ENCODE assay signal across 24 cellular contexts in the genomic region with DNA sequence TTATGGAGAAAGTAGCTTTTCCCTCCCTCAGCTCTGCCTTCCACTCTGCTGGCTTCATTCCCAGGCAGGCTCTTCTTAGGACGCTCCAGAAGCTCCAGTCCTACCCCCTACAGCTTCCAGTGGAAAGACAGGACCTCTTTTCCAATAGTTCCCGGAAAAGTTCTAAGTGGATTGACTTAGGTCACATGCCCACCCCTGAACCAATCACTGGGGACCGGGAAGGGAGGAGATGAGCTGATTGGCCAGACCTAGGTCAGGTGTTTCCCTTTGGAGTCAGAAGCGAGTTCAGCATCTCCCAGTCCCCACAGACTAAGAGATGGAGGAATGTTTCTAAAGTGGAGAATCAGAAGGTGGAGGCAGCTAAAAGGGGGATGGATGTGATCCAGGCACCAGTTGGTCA.
DNase-seq lines count a peak whose midpoint lies in the region; ATAC-seq and TF ChIP-seq lines count a peak whose summit lies in the region.
"Had no signal": no experiment of that assay in that cellular context is flagged by ENCODE, and none has a peak within 500 bp of the region (broad histone marks: within the 10 kb centered on the region; RNA-seq: fewer than 3 reads in every experiment).

No MANE protein-coding gene starts in this region.

- no peak overlapping the region for H3K4me3 ChIP-seq in breast epithelium
- H3K4me3 ChIP-seq in MG63: no peak overlapping the region
- no peak overlapping the region for H3K4me3 ChIP-seq in testis
- H3K4me3 ChIP-seq: BLaER1 treated with 17β-estradiol and CSF1 and Interleukin-3, amounts not matched to agents 10 nM and 100 nM; GM23338; HAP-1 had no signal

- no peaks in the 10 kb centered on the region for H3K4me1 ChIP-seq in breast epithelium
- H3K4me1 ChIP-seq in testis: no peaks in the 10 kb centered on the region

- H3K27me3 ChIP-seq in breast epithelium (peaks cover 0 to 36% of the 10 kb centered on the region in 2 donors), MG63 (peaks cover 39% of the 10 kb centered on the region), testis (no peaks in the 10 kb centered on the region)
- H3K27me3 ChIP-seq: BLaER1 treated with 17β-estradiol and CSF1 and Interleukin-3, amounts not matched to agents 10 nM and 100 nM had no signal

- H3K27ac Mint-ChIP-seq in MCF 10A (ENCODE audit: low read depth, unreplicated experiment) (no peak overlapping the region), WTC11 (no peak overlapping the region)
- H3K27ac Mint-ChIP-seq: CD4-positive, alpha-beta T cell; GM23338 had no signal

- peaks cover 58% of the 10 kb centered on the region for H3K27me3 Mint-ChIP-seq in MCF 10A (ENCODE audit: insufficient read depth, unreplicated experiment)
- peaks cover 6% of the 10 kb centered on the region; the same call in 1 of the 2 replicates for H3K27me3 Mint-ChIP-seq in WTC11 (ENCODE audit: low read depth)

- WGBS in testis, 2 donors: 54 to 73% methylated on average over 4 of the region's 4 CpGs

- no peaks in the 10 kb centered on the region for H3K36me3 Mint-ChIP-seq in MCF 10A (ENCODE audit: insufficient read depth, unreplicated experiment)
- no peaks in the 10 kb centered on the region for H3K36me3 Mint-ChIP-seq in WTC11

- H3K4me1 Mint-ChIP-seq in MCF 10A (ENCODE audit: insufficient read depth, unreplicated experiment) (peaks cover 6% of the 10 kb centered on the region), WTC11 (peaks cover 23% of the 10 kb centered on the region)

- H3K9me3 Mint-ChIP-seq in MCF 10A (ENCODE audit: unreplicated experiment) (no peaks in the 10 kb centered on the region), WTC11 (no peaks in the 10 kb centered on the region)
- H3K9me3 Mint-ChIP-seq: CD4-positive, alpha-beta T cell; GM23338 had no signal

- TF ChIP-seq POLR2A in breast epithelium (IDR thresholded peaks at IDR 0.05): no peak
- no peak for TF ChIP-seq POLR2A in testis (IDR thresholded peaks at IDR 0.05)

- H3K36me3 ChIP-seq in breast epithelium (no peaks in the 10 kb centered on the region), MG63 (no peaks in the 10 kb centered on the region), testis (ENCODE audit: low read depth, missing control alignments) (no peaks in the 10 kb centered on the region)
- H3K36me3 ChIP-seq: BLaER1 treated with 17β-estradiol and CSF1 and Interleukin-3, amounts not matched to agents 10 nM and 100 nM; HAP-1 had no signal

- DNase-seq in MCF 10A (ENCODE audit: unreplicated experiment) (peak; percentile 9), breast epithelium (ENCODE audit: low spot score in 2 of 2) (no peak), MG63 (peak; percentile 6), WTC11 (ENCODE audit: low spot score) (no peak), testis (peak; percentile 67), kidney glomerular epithelial cell (lab: John Stamatoyannopoulos, UW) (no peak), NCI-H526 treated with DMSO at 0.1 percent for 48 hours (lab: John Stamatoyannopoulos, UW) (no peak), HuH-7 (ENCODE audit: low spot score) (no peak)
- DNase-seq: AML-193; CD4-positive, alpha-beta T cell; DMS53; NCI-H1092 treated with DMSO at 0.1 percent for 48 hours; NCI-H1436; NCI-H187; NCI-H2171 treated with DMSO at 0.1 percent for 48 hours; NCI-H345; NCI-H524 treated with DMSO at 0.1 percent for 48 hours; SIG-M5 had no signal

- H3K27ac ChIP-seq in breast epithelium (no peak overlapping the region), testis (no peak overlapping the region)
- H3K27ac ChIP-seq: BLaER1 treated with 17β-estradiol and CSF1 and Interleukin-3, amounts not matched to agents 10 nM and 100 nM; HL-60; KMS-11 had no signal

- TF ChIP-seq CTCF in MCF 10A (IDR thresholded peaks at IDR 0.05; ENCODE audit: unreplicated experiment): no peak
- TF ChIP-seq CTCF in breast epithelium (IDR thresholded peaks at IDR 0.05): no peak
- no peak for TF ChIP-seq CTCF in WTC11 (IDR thresholded peaks at IDR 0.05)
- no peak for TF ChIP-seq CTCF in testis (IDR thresholded peaks at IDR 0.05)

- POLR2A ChIA-PET in MCF 10A (lab: Yijun Ruan, JAX) (interaction anchor here (0.7 kb wide), 1 partner anchor 205 kb away, joined by 3 read pairs; no protein-coding TSS in a partner anchor), WTC11 (lab: Charles Lee) (no interaction called here)

- no peak for ATAC-seq in WTC11
- ATAC-seq: GM23338, Panc1 had no signal

- H3K9me3 ChIP-seq in breast epithelium (no peaks in the 10 kb centered on the region), MG63 (no peaks in the 10 kb centered on the region), testis (no peaks in the 10 kb centered on the region)
- H3K9me3 ChIP-seq: HAP-1 had no signal

- CTCF ChIA-PET in MCF 10A (lab: Yijun Ruan, JAX) (interaction anchor here (0.7 to 1.1 kb wide), 4 partner anchors 13 to 1344 kb away, joined by 3 read pairs; no protein-coding TSS in a partner anchor), WTC11 (lab: Charles Lee) (interaction anchor here (0.7 to 1.7 kb wide), 5 partner anchors 8 to 221 kb away, joined by 3 to 10 read pairs (median 4); no protein-coding TSS in a partner anchor)

- H3K4me3 Mint-ChIP-seq in MCF 10A (ENCODE audit: unreplicated experiment) (no peak overlapping the region), WTC11 (no peak overlapping the region)
- H3K4me3 Mint-ChIP-seq: CD4-positive, alpha-beta T cell; GM23338 had no signal

- intact Hi-C loops in MCF 10A (cut with micrococcal nuclease): no loop called here
- intact Hi-C loops in breast epithelium (cut with DNase I; ENCODE audit: low total_unique reads): no loop called here
- intact Hi-C loops in testis (cut with DNase I; ENCODE audit: low total_unique reads): no loop called here

- no TSS peak for BruUV-seq in MCF 10A (replicated peaks; lab: Mats Ljungman, UMichigan)

TF ChIP-seq in WTC11, 78 proteins besides CTCF, POLR2A, EP300 and RAD21:
- TF ChIP-seq USF1 (CRISPR knock-in tag; IDR thresholded peaks at IDR 0.05): peak; percentile 54; the same call in 1 of the 2 replicates
- no peak for TF ChIP-seq ZNF138 (CRISPR knock-in tag; conservative IDR thresholded peaks at IDR 0.05)
- TF ChIP-seq USF2 (CRISPR knock-in tag; IDR thresholded peaks at IDR 0.05): peak; percentile 80
- TF ChIP-seq ELF4 (CRISPR knock-in tag; IDR thresholded peaks at IDR 0.05; ENCODE audit: low read depth): no peak
- TF ChIP-seq NFYB (CRISPR knock-in tag; conservative IDR thresholded peaks at IDR 0.05; ENCODE audit: low read depth): peak; percentile 52

Comparison
In these comparisons a context has a peak if more than half of its experiments do, and no peak if none do; other contexts are left out.
1. DNase-seq: peak in MCF 10A (single experiment), MG63 (single experiment) and testis (single experiment); none in breast epithelium (0 of 2), WTC11 (single experiment), kidney glomerular epithelial cell (single experiment), NCI-H526 treated with DMSO at 0.1 percent for 48 hours (single experiment) and HuH-7 (single experiment).